Comparison of ENCODE assay signal across 8 cellular contexts in the genomic region with DNA sequence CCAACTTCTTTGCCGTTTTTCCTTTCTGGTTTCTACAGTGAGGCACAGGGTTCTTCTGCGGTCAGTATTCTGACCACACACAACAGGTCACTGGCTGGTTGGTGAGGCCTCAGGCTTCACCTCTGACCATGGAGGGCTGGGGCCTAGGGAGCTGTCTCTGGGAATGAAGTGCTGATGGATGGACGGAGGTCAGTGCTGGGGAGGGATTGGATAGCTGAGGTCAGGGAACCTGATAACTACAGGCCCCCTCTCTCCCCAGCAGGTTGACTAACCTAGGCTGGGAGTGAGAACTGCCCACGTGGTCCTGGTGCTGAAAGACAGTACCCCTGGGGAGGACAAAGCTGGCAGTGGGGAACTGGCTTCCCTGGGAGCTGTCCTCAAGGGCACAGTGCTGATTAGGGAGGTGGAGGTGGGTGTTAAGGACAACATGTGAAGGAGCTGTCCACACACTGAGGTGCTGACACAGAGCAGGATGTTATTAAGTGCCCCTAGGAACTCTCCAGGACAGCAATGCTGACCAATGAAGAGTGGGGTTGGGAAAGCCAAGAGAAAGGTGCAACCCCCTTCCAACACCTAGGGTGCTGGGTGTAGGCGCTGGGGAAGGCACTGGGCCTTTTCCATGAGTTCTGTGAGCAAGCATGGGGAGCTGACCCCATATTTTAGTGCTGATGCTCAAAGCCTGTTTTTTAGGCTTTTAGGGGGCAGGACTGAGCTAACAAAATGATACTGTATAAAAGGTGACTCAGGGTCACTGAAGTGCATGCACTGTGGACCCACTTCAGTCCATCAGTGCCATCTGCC. TPM values are rescaled to one million over a fixed set of nuclear protein-coding genes. Genes with fewer than 3 reads are reported as not detected.
DNase-seq lines count a peak whose midpoint lies in the region; ATAC-seq and TF ChIP-seq lines count a peak whose summit lies in the region.

No MANE protein-coding gene starts in this region.

- ATAC-seq in GM21526 (IDR thresholded peaks at IDR 0.05; ENCODE audit: low FRiP score, unreplicated experiment): no peak
- no peak for ATAC-seq in HG02642 (IDR thresholded peaks at IDR 0.05; ENCODE audit: poor library complexity, unreplicated experiment)

- DNase-seq in EH (ENCODE audit: low read depth) (peak; percentile 82), KBM-7 (peak; percentile 87), fibroblast of mammary gland (ENCODE audit: low read depth) (peak; percentile 60), renal cortical epithelial cell (ENCODE audit: low read depth) (peak; percentile 78), cerebellum (ENCODE audit: low spot score) (no peak)
- peak; percentile 58 to 68 for DNase-seq in activated CD4-positive, alpha-beta T cell treated with anti-CD3 and anti-CD28 coated beads, Interleukin-2, amount 50 U/mL, for 48 hours

- no peak overlapping the region for H3K4me3 ChIP-seq in fibroblast of mammary gland (ENCODE audit: control insufficient read depth, low read depth, low read length)

- TF ChIP-seq CTCF in fibroblast of mammary gland (conservative IDR thresholded peaks at IDR 0.05; ENCODE audit: control insufficient read depth, insufficient read depth, low read depth, low read length): no peak

- in situ Hi-C loops in KBM-7 (cut with MboI; ENCODE audit: low pct_unique_long_range_greater_than_20kb, low sequenced_read_pairs): no loop called here

RNA-seq across cellular contexts. Expression of a gene that starts 45.2 kb away (rescaled TPM):
- total RNA-seq in renal cortical epithelial cell (under 0.01 TPM in 1 of 2 replicates, not detected in the other), cerebellum (72.1 TPM)

Comparison
In these comparisons a context has a peak if more than half of its experiments do, and no peak if none do; other contexts are left out.
1. RNA of a gene that starts 45.2 kb away (total RNA-seq): 72.1 TPM in cerebellum (single experiment); under 0.01 TPM in renal cortical epithelial cell; every median in the first group is over 10 times any median in the second.